Comparison of ENCODE assay signal across 1 cellular context in genomic region chr2:189628817-189629552, GRCh38.
TF ChIP-seq lines count a peak whose summit lies in the region.

No MANE protein-coding gene starts in this region.

TF ChIP-seq in GM12878, 131 proteins besides CTCF, POLR2A, EP300 and RAD21:
- TF ChIP-seq PAX5 (IDR thresholded peaks at IDR 0.05; ENCODE audit: borderline replicate concordance, low read depth, low read length): no peak
- TF ChIP-seq ZBTB33 (IDR thresholded peaks at IDR 0.05): no peak
- no peak for TF ChIP-seq MLLT1 (IDR thresholded peaks at IDR 0.05)
- TF ChIP-seq MTA3 (IDR thresholded peaks at IDR 0.05; ENCODE audit: borderline replicate concordance, low read length): no peak
- TF ChIP-seq MEF2B (IDR thresholded peaks at IDR 0.05; ENCODE audit: partially characterized antibody, poor library complexity, severe bottlenecking): no peak
- no peak for TF ChIP-seq CEBPB (IDR thresholded peaks at IDR 0.05; ENCODE audit: borderline replicate concordance in 1 of 2, low read depth in 2 of 2, low read length in 2 of 2)
- TF ChIP-seq PKNOX1 (IDR thresholded peaks at IDR 0.05): no peak
- TF ChIP-seq NFIC (IDR thresholded peaks at IDR 0.05; ENCODE audit: low read depth, low read length): no peak
- no peak for TF ChIP-seq ZBTB4 (CRISPR knock-in tag; IDR thresholded peaks at IDR 0.05)
- TF ChIP-seq TARDBP (IDR thresholded peaks at IDR 0.05; ENCODE audit: borderline replicate concordance): no peak
- no peak for TF ChIP-seq BRCA1 (IDR thresholded peaks at IDR 0.05; ENCODE audit: low read depth, low read length)
- TF ChIP-seq MYC (IDR thresholded peaks at IDR 0.05; ENCODE audit: insufficient read depth, insufficient read length, insufficient replicate concordance, low read length, severe bottlenecking): no peak
- no peak for TF ChIP-seq NFXL1 (IDR thresholded peaks at IDR 0.05; ENCODE audit: borderline replicate concordance)
- no peak for TF ChIP-seq IKZF2 (IDR thresholded peaks at IDR 0.05)
TF ChIP-seq in GM12878: peak in this region for 0.
